8 cellular contexts compared by ENCODE assay signal in genomic region chrX:46461653-46462191, GRCh38.
DNase-seq lines count a peak whose midpoint lies in the region; ATAC-seq and TF ChIP-seq lines count a peak whose summit lies in the region.
"Had no signal": no experiment of that assay in that cellular context is flagged by ENCODE, and none has a peak within 500 bp of the region (broad histone marks: within the 10 kb centered on the region; RNA-seq: fewer than 3 reads in every experiment).

No MANE protein-coding gene starts in this region.

- H3K27ac Mint-ChIP-seq in memory B cell, result peak overlapping the region; percentile 93

- peak; percentile 92 for ATAC-seq in GM18873 (IDR thresholded peaks at IDR 0.05; ENCODE audit: low FRiP score, unreplicated experiment)
- peak; percentile 95 for ATAC-seq in GM21786 (IDR thresholded peaks at IDR 0.05; ENCODE audit: unreplicated experiment)
- peak; percentile 91 for ATAC-seq in HG03575 (IDR thresholded peaks at IDR 0.05; ENCODE audit: extremely low read depth, insufficient number of reproducible peaks, low FRiP score, unreplicated experiment)
- ATAC-seq in memory B cell (ENCODE audit: low read depth), result peak; percentile 89

- no peaks in the 10 kb centered on the region for H3K27me3 ChIP-seq in WERI-Rb-1 (ENCODE audit: insufficient read depth, low read depth, severe bottlenecking)

- H3K9me3 ChIP-seq in WERI-Rb-1 (ENCODE audit: severe bottlenecking), result no peaks in the 10 kb centered on the region

- no peaks in the 10 kb centered on the region for H3K27me3 Mint-ChIP-seq in memory B cell

- H3K9me3 Mint-ChIP-seq in memory B cell, result no peaks in the 10 kb centered on the region

- TF ChIP-seq CTCF in WERI-Rb-1 (IDR thresholded peaks at IDR 0.05; ENCODE audit: low read depth, low read length), result no peak

- peaks cover 7% of the 10 kb centered on the region for H3K4me1 Mint-ChIP-seq in memory B cell

- no peak overlapping the region for H3K27ac ChIP-seq in WERI-Rb-1

- peak overlapping the region; percentile 9 for H3K4me3 Mint-ChIP-seq in memory B cell

- H3K36me3 Mint-ChIP-seq in memory B cell, result peaks cover 15% of the 10 kb centered on the region

- H3K36me3 ChIP-seq in WERI-Rb-1, result peaks cover 4% of the 10 kb centered on the region

- no peak overlapping the region for H3K4me3 ChIP-seq in WERI-Rb-1 (ENCODE audit: low read depth, low read length)
- H3K4me3 ChIP-seq: skin epidermis had no signal

- DNase-seq in memory B cell (ENCODE audit: low spot score in 2 of 2), result no peak
- DNase-seq in HuH-7.5 (ENCODE audit: low spot score), result no peak
- no peak for DNase-seq in NCI-H1417 treated with DMSO at 0.1 percent for 48 hours (lab: John Stamatoyannopoulos, UW)
- no peak for DNase-seq in WERI-Rb-1
